17 cellular contexts compared by ENCODE assay signal in the genomic region with DNA sequence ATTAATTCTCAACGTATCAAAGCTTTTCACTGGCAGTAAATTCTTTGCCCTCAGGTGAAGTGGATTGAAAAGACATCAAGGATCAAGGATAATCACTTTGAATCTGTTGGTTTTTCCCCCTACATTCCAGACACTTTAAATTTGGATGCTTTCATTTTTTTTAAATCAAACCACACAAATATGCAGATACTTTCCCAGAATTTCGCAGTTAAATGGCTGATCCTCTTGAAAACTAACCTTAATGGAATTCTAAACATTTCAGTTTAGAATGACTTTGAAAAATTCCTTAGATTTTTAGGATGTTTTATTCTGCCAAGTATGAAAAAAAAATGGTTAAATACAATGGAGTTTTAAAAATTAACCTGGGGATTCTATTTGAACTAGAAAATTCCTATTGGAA.
DNase-seq lines count a peak whose midpoint lies in the region; ATAC-seq, FAIRE-seq and TF ChIP-seq lines count a peak whose summit lies in the region.
"Had no signal": no experiment of that assay in that cellular context is flagged by ENCODE, and none has a peak within 500 bp of the region (broad histone marks: within the 10 kb centered on the region; RNA-seq: fewer than 3 reads in every experiment).

No MANE protein-coding gene starts in this region.

- H3K27me3 ChIP-seq in SJCRH30 (no peaks in the 10 kb centered on the region), small intestine (ENCODE audit: control insufficient read depth in 2 of 2, insufficient read depth in 2 of 2, low read length in 2 of 2) (no peaks in the 10 kb centered on the region), esophagus squamous epithelium (no peaks in the 10 kb centered on the region)
- H3K27me3 ChIP-seq: spleen had no signal

- no peaks in the 10 kb centered on the region for H3K9me3 Mint-ChIP-seq in osteocyte (ENCODE audit: unreplicated experiment)
- H3K9me3 Mint-ChIP-seq: activated CD4-positive, alpha-beta memory T cell treated with anti-CD3 and anti-CD28 coated beads, Interleukin-2, amount 10 ng/mL, durations not matched to agents 7 days and 5 days had no signal

- WGBS in small intestine, 3 donors = 50 to 73% (median 59%) methylated on average over 2 of the region's 2 CpGs
- WGBS in esophagus squamous epithelium, 2 donors = 31 to 35% methylated on average over 2 of the region's 2 CpGs

- peaks cover 31% of the 10 kb centered on the region; the same call in 1 of the 2 replicates for H3K4me1 ChIP-seq in SJCRH30
- H3K4me1 ChIP-seq in small intestine (ENCODE audit: control insufficient read depth in 2 of 2, insufficient read depth in 1 of 2, low read depth in 1 of 2, low read length in 1 of 2) = no peaks in the 10 kb centered on the region
- no peaks in the 10 kb centered on the region for H3K4me1 ChIP-seq in esophagus squamous epithelium

- no peaks in the 10 kb centered on the region for H3K9me3 ChIP-seq in SJCRH30 (replicated peaks)
- H3K9me3 ChIP-seq in small intestine (ENCODE audit: control insufficient read depth, low read depth) = no peaks in the 10 kb centered on the region
- H3K9me3 ChIP-seq in esophagus squamous epithelium = no peaks in the 10 kb centered on the region
- H3K9me3 ChIP-seq: spleen had no signal

- FAIRE-seq in small intestine (lab: Jason Lieb, UNC) = no peak

- DNase-seq in GM03348 (ENCODE audit: low spot score) (peak; percentile 69), SJCRH30 (no peak), fibroblast of peridontal ligament (ENCODE audit: extremely low read depth) (peak; percentile 65), osteocyte (ENCODE audit: extremely low spot score, unreplicated experiment) (no peak), small intestine (no peak), esophagus squamous epithelium (lab: John Stamatoyannopoulos, UW) (no peak), coronary artery (ENCODE audit: low spot score) (no peak)
- DNase-seq: activated CD4-positive, alpha-beta memory T cell treated with anti-CD3 and anti-CD28 coated beads, Interleukin-2, amount 10 ng/mL, durations not matched to agents 7 days and 5 days; DMS53; foreskin melanocyte; NCI-H1048; nucleus accumbens; spleen; stimulated activated naive CD8-positive, alpha-beta T cell treated with anti-CD3 and anti-CD28 coated beads, Interleukin-15, Interleukin-2, amounts not matched to agents 100 U/mL and 50 U/mL, for 24 hours had no signal

- TF ChIP-seq CTCF in osteocyte (IDR thresholded peaks at IDR 0.05) (no peak), esophagus squamous epithelium (IDR thresholded peaks at IDR 0.05) (no peak), coronary artery (IDR thresholded peaks at IDR 0.05) (no peak)

- H3K4me3 ChIP-seq in SJCRH30 = no peak overlapping the region
- H3K4me3 ChIP-seq in small intestine (ENCODE audit: low read depth in 1 of 2, low read length in 2 of 2) = no peak overlapping the region
- H3K4me3 ChIP-seq in esophagus squamous epithelium = no peak overlapping the region
- no peak overlapping the region for H3K4me3 ChIP-seq in coronary artery
- H3K4me3 ChIP-seq: spleen had no signal

- no peak for TF ChIP-seq POLR2A in esophagus squamous epithelium (IDR thresholded peaks at IDR 0.05)

- H3K36me3 Mint-ChIP-seq in osteocyte (ENCODE audit: unreplicated experiment) = no peaks in the 10 kb centered on the region
- H3K36me3 Mint-ChIP-seq: IgD-negative memory B cell had no signal

- H3K4me3 Mint-ChIP-seq in osteocyte (ENCODE audit: unreplicated experiment) = no peak overlapping the region
- H3K4me3 Mint-ChIP-seq: activated CD4-positive, alpha-beta memory T cell treated with anti-CD3 and anti-CD28 coated beads, Interleukin-2, amount 10 ng/mL, durations not matched to agents 7 days and 5 days; IgD-negative memory B cell had no signal

- peaks cover 67% of the 10 kb centered on the region for H3K4me1 Mint-ChIP-seq in osteocyte (ENCODE audit: unreplicated experiment)
- H3K4me1 Mint-ChIP-seq: activated CD4-positive, alpha-beta memory T cell treated with anti-CD3 and anti-CD28 coated beads, Interleukin-2, amount 10 ng/mL, durations not matched to agents 7 days and 5 days; IgD-negative memory B cell had no signal

- intact Hi-C loops in esophagus squamous epithelium (cut with DNase I) = no loop called here

- no peaks in the 10 kb centered on the region for H3K36me3 ChIP-seq in SJCRH30
- no peaks in the 10 kb centered on the region for H3K36me3 ChIP-seq in small intestine (ENCODE audit: control insufficient read depth in 2 of 2, insufficient read depth in 2 of 2, low read length in 2 of 2)
- no peaks in the 10 kb centered on the region for H3K36me3 ChIP-seq in esophagus squamous epithelium
- H3K36me3 ChIP-seq: spleen had no signal

- peak overlapping the region; percentile 28 for H3K27ac ChIP-seq in SJCRH30
- no peak overlapping the region for H3K27ac ChIP-seq in small intestine (ENCODE audit: low read depth in 1 of 2, low read length in 1 of 2)
- no peak overlapping the region for H3K27ac ChIP-seq in esophagus squamous epithelium
- H3K27ac ChIP-seq in coronary artery = no peak overlapping the region
- H3K27ac ChIP-seq: C4-2B, spleen had no signal

- peak overlapping the region; percentile 63 for H3K27ac Mint-ChIP-seq in osteocyte (ENCODE audit: unreplicated experiment)
- H3K27ac Mint-ChIP-seq: activated CD4-positive, alpha-beta memory T cell treated with anti-CD3 and anti-CD28 coated beads, Interleukin-2, amount 10 ng/mL, durations not matched to agents 7 days and 5 days; IgD-negative memory B cell had no signal

- no peak for ATAC-seq in HG03139 (IDR thresholded peaks at IDR 0.05; ENCODE audit: unreplicated experiment)
- ATAC-seq: stimulated activated naive CD8-positive, alpha-beta T cell treated with anti-CD3 and anti-CD28 coated beads, Interleukin-15, Interleukin-2, amounts not matched to agents 100 U/mL and 50 U/mL, for 24 hours had no signal

- no peaks in the 10 kb centered on the region for H3K27me3 Mint-ChIP-seq in osteocyte (ENCODE audit: unreplicated experiment)
- H3K27me3 Mint-ChIP-seq: activated CD4-positive, alpha-beta memory T cell treated with anti-CD3 and anti-CD28 coated beads, Interleukin-2, amount 10 ng/mL, durations not matched to agents 7 days and 5 days; IgD-negative memory B cell had no signal

Comparison
In these comparisons a context has a peak if more than half of its experiments do, and no peak if none do; other contexts are left out.
1. DNase-seq: peak in GM03348 (single experiment) and fibroblast of peridontal ligament (single experiment); none in SJCRH30 (0 of 2), osteocyte (single experiment), small intestine (single experiment), esophagus squamous epithelium (single experiment) and coronary artery (single experiment).